15 cellular contexts compared by ENCODE assay signal in the genomic region with DNA sequence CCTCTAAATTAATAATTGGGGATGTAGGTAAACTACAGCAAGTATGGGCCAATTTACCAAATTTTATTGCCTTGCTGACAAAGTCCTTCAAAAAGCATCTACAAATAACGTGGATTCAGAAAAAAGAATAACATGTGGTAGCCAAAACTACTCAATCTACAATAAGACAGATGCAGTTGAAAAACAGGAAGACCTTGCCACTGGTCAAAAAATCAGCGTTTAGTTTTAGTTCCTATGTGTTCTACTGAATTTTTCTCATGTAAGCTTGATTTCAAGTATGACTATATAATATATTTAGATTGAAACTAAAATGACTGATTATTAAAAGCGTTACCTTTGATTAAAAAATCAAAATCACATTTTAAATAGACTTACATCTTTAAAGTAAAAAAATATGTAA.
"Had no signal": no experiment of that assay in that cellular context is flagged by ENCODE, and none has a peak within 500 bp of the region (broad histone marks: within the 10 kb centered on the region; RNA-seq: fewer than 3 reads in every experiment).

No MANE protein-coding gene starts in this region.

- DNase-seq: activated CD4-positive, alpha-beta T cell treated with anti-CD3 and anti-CD28 coated beads, Interleukin-2, amount 10 ng/mL, durations not matched to agents 24 days and 14 days; activated CD4-positive, CD25-positive, alpha-beta regulatory T cell; activated CD8-positive, alpha-beta T cell treated with anti-CD3 and anti-CD28 coated beads for 36 hours; activated naive CD4-positive, alpha-beta T cell; activated naive CD8-positive, alpha-beta T cell treated with anti-CD3 and anti-CD28 coated beads, Interleukin-2, amount 10 ng/mL, durations not matched to agents 7 days and 5 days; activated T-cell treated with anti-CD3 and anti-CD28 coated beads, Interleukin-2, amount 50 U/mL, for 1 hour; amygdala; colonic mucosa; stimulated activated naive B cell treated with anti-CD40 and anti-IgM and Interleukin-4, amounts not matched to agents 10 μg/mL and 1 μg/mL and 100 μg/mL, for 72 hours; T-helper 1 cell; T1000; tibial artery had no signal

- H3K27me3 ChIP-seq: colonic mucosa, neutrophil, tibial artery had no signal

- H3K27ac ChIP-seq: colonic mucosa, neutrophil, tibial artery had no signal

- H3K36me3 ChIP-seq: colonic mucosa, neutrophil, tibial artery had no signal

- H3K9me3 ChIP-seq: colonic mucosa, neutrophil had no signal

- H3K4me1 ChIP-seq: colonic mucosa had no signal

- ATAC-seq: activated CD8-positive, alpha-beta T cell treated with anti-CD3 and anti-CD28 coated beads for 36 hours; activated T-helper 17 cell treated with anti-CD3 and anti-CD28 coated beads, Interleukin-2, amount 50 U/mL, for 72 hours; natural killer cell treated with Interleukin-12 subunit alpha and Interleukin-12 subunit beta and Interleukin-15 and Interleukin-18, amount 100 ng/mL, for 72 hours; stimulated activated naive B cell treated with anti-CD40 and anti-IgM and Interleukin-4, amounts not matched to agents 10 μg/mL and 1 μg/mL and 100 μg/mL, for 72 hours had no signal

- H3K4me3 ChIP-seq: colonic mucosa, tibial artery had no signal
